Comparison of ENCODE assay signal across 8 cellular contexts in genomic region chr10:132418520-132419416, GRCh38. TPM values are rescaled to one million over a fixed set of nuclear protein-coding genes. Genes with fewer than 3 reads are reported as not detected.
DNase-seq lines count a peak whose midpoint lies in the region; ATAC-seq and TF ChIP-seq lines count a peak whose summit lies in the region.

No MANE protein-coding gene starts in this region.

- H3K9ac ChIP-seq in NT2/D1 (ENCODE audit: insufficient read length, low read depth) = peak overlapping the region; percentile 61

- WGBS in spleen, 5 donors = 47 to 50% (median 49%) methylated on average over 6 to 18 of the region's 18 CpGs

- peaks cover 25% of the 10 kb centered on the region for H3K4me1 ChIP-seq in NT2/D1 (ENCODE audit: insufficient read depth, insufficient read length)
- peaks cover 72% of the 10 kb centered on the region for H3K4me1 ChIP-seq in left ventricle myocardium inferior
- peaks cover 63 to 100% (median 89%) of the 10 kb centered on the region in 6 donors for H3K4me1 ChIP-seq in spleen

- no peak for ATAC-seq in GM21360 (IDR thresholded peaks at IDR 0.05; ENCODE audit: unreplicated experiment)
- no peak for ATAC-seq in GM21576 (IDR thresholded peaks at IDR 0.05; ENCODE audit: unreplicated experiment)

- peak overlapping the region; percentile 63 for H3K27ac ChIP-seq in HL-60 (replicated peaks)
- H3K27ac ChIP-seq in left ventricle myocardium inferior (replicated peaks) = peak overlapping the region; percentile 73
- peak overlapping the region; percentile 61 to 99 (median 94) for H3K27ac ChIP-seq in spleen

- H3K4me3 ChIP-seq in HL-60 (replicated peaks; ENCODE audit: insufficient read depth, low read length) (peak overlapping the region; percentile 24), NT2/D1 (ENCODE audit: insufficient read length, low read depth) (peak overlapping the region; percentile 18), left ventricle myocardium inferior (no peak overlapping the region), spleen (peak overlapping the region in 1 of 8 donors; percentile 19)

- DNase-seq in HL-60 (ENCODE audit: low read depth in 1 of 2, low spot score in 1 of 2) (peak; percentile 75 to 86), NT2/D1 (ENCODE audit: low read depth, low spot score) (no peak), left ventricle myocardium inferior (no peak), spleen (peak; percentile 87), KG1 (lab: John Stamatoyannopoulos, UW) (no peak), glomerular visceral epithelial cell (ENCODE audit: extremely low spot score) (no peak)

- TF ChIP-seq CTCF in HL-60 (IDR thresholded peaks at IDR 0.05; ENCODE audit: insufficient read depth, low read length) = no peak
- TF ChIP-seq CTCF in left ventricle myocardium inferior (IDR thresholded peaks at IDR 0.05; ENCODE audit: borderline replicate concordance) = no peak
- TF ChIP-seq CTCF in spleen (IDR thresholded peaks at IDR 0.05 in 8 of 11, conservative IDR thresholded peaks at IDR 0.05 in 3 of 11) = no peak

- no peak for TF ChIP-seq POLR2A in spleen (IDR thresholded peaks at IDR 0.05)

- no peaks in the 10 kb centered on the region for H3K9me3 ChIP-seq in NT2/D1 (ENCODE audit: insufficient read depth, low read length)
- no peaks in the 10 kb centered on the region for H3K9me3 ChIP-seq in left ventricle myocardium inferior (replicated peaks)
- H3K9me3 ChIP-seq in spleen = no peaks in the 10 kb centered on the region

- intact Hi-C loops in left ventricle myocardium inferior (cut with micrococcal nuclease) (no loop called here), spleen (cut with DNase I; ENCODE audit: low total_unique reads) (no loop called here)

- H3K27me3 ChIP-seq in HL-60 (ENCODE audit: insufficient read depth, poor library complexity, severe bottlenecking) (no peaks in the 10 kb centered on the region), NT2/D1 (ENCODE audit: insufficient read depth, insufficient read length) (no peaks in the 10 kb centered on the region), left ventricle myocardium inferior (ENCODE audit: low read depth) (no peaks in the 10 kb centered on the region), spleen (replicated peaks in 1 of 7) (no peaks in the 10 kb centered on the region)

- H3K36me3 ChIP-seq in NT2/D1 (ENCODE audit: insufficient read depth, insufficient read length, low read length) (no peaks in the 10 kb centered on the region), left ventricle myocardium inferior (no peaks in the 10 kb centered on the region), spleen (peaks cover 0 to 33% (median 0%) of the 10 kb centered on the region in 6 donors)

RNA-seq across cellular contexts. Expression of gene PWWP2B, which starts 21.8 kb away (rescaled TPM):
- total RNA-seq in left ventricle myocardium inferior = 17.2 TPM
- total RNA-seq in spleen = 10 to 100 TPM; 24.8 to 41.7 (median 28.1) TPM
- polyA plus RNA-seq in spleen = 10 to 100 TPM; 22.5 to 50.0 (median 27.8) TPM

Comparison
In these comparisons a context has a peak if more than half of its experiments do, and no peak if none do; other contexts are left out.
1. DNase-seq: peak in HL-60 (2 of 2) and spleen (single experiment); none in NT2/D1 (single experiment), left ventricle myocardium inferior (single experiment), KG1 (single experiment) and glomerular visceral epithelial cell (single experiment).
2. Peak in every context shown above with its lines, with median percentiles within 50 percentile points of each other: H3K27ac ChIP-seq.